ENCODE assay signal across 23 cellular contexts in genomic region chr22:48394787-48395620, GRCh38.
DNase-seq lines count a peak whose midpoint lies in the region; ATAC-seq and TF ChIP-seq lines count a peak whose summit lies in the region.
"Had no signal": no experiment of that assay in that cellular context is flagged by ENCODE, and none has a peak within 500 bp of the region (broad histone marks: within the 10 kb centered on the region; RNA-seq: fewer than 3 reads in every experiment).

No MANE protein-coding gene starts in this region.

- WGBS in esophagus muscularis mucosa, result 68% methylated on average over 11 of the region's 22 CpGs
- WGBS in neuronal stem cell (ENCODE audit: extremely low coverage in 2 of 2, insufficient read length in 2 of 2, insufficient replicate concordance in 1 of 2), 2 donors, result no CpG with 5 or more reads among the region's 22 CpGs

- no peaks in the 10 kb centered on the region for H3K36me3 ChIP-seq in right atrium auricular region
- no peaks in the 10 kb centered on the region for H3K36me3 ChIP-seq in esophagus muscularis mucosa
- H3K36me3 ChIP-seq in neuronal stem cell (replicated peaks in 1 of 2; ENCODE audit: control insufficient read depth in 2 of 2, insufficient read depth in 2 of 2, low read length in 2 of 2), result no peaks in the 10 kb centered on the region
- H3K36me3 ChIP-seq: SJCRH30 had no signal

- no peak overlapping the region for H3K4me2 ChIP-seq in neuronal stem cell (ENCODE audit: insufficient read depth, low read length, poor library complexity, severe bottlenecking)
- H3K4me2 ChIP-seq: PC-9 had no signal

- no peak overlapping the region for H3K4me3 ChIP-seq in right atrium auricular region
- H3K4me3 ChIP-seq in esophagus muscularis mucosa, result no peak overlapping the region
- H3K4me3 ChIP-seq in neuronal stem cell (ENCODE audit: low read length in 2 of 2), result no peak overlapping the region
- H3K4me3 ChIP-seq: PC-9, SJCRH30 had no signal

- H3K9me3 ChIP-seq in right atrium auricular region (no peaks in the 10 kb centered on the region), esophagus muscularis mucosa (no peaks in the 10 kb centered on the region), neuronal stem cell (replicated peaks in 1 of 2; ENCODE audit: control insufficient read depth in 2 of 2, insufficient read depth in 1 of 2, low read depth in 1 of 2, low read length in 2 of 2) (no peaks in the 10 kb centered on the region)
- H3K9me3 ChIP-seq: Caco-2, SJCRH30 had no signal

- peak overlapping the region; percentile 2 for H3K9ac ChIP-seq in neuronal stem cell (ENCODE audit: low read depth, low read length, poor library complexity)

- no peak for TF ChIP-seq CTCF in right atrium auricular region (IDR thresholded peaks at IDR 0.05)
- TF ChIP-seq CTCF in esophagus muscularis mucosa (IDR thresholded peaks at IDR 0.05), result no peak

- no peak overlapping the region for H3K4ac ChIP-seq in neuronal stem cell (ENCODE audit: low read length)

- H2AK5ac ChIP-seq in neuronal stem cell (ENCODE audit: low read depth, low read length), result no peak overlapping the region

- H3K18ac ChIP-seq in neuronal stem cell (ENCODE audit: low read length), result peak overlapping the region; percentile 35

- no peak overlapping the region for H2BK15ac ChIP-seq in neuronal stem cell (ENCODE audit: low read length)

- H2BK12ac ChIP-seq in neuronal stem cell (ENCODE audit: low read length), result no peak overlapping the region

- H3K27ac Mint-ChIP-seq in activated naive CD4-positive, alpha-beta T cell treated with anti-CD3 and anti-CD28 coated beads, Interleukin-2, amount 50 U/mL, for 72 hours, result no peak overlapping the region
- H3K27ac Mint-ChIP-seq: CD4-positive, alpha-beta memory T cell had no signal

- H3K27ac ChIP-seq in right atrium auricular region (no peak overlapping the region), esophagus muscularis mucosa (replicated peaks in 1 of 4) (no peak overlapping the region), neuronal stem cell (replicated peaks; ENCODE audit: low read length) (no peak overlapping the region)
- H3K27ac ChIP-seq: PC-9, SJCRH30 had no signal

- peak; percentile 30 for DNase-seq in right atrium auricular region (ENCODE audit: low spot score)
- DNase-seq in left cardiac atrium, result no peak
- peak; percentile 82 for DNase-seq in esophagus muscularis mucosa (ENCODE audit: extremely low spot score)
- DNase-seq in neuronal stem cell (ENCODE audit: low spot score), result no peak
- no peak for DNase-seq in NOMO-1 treated with DMSO at 0.1 percent for 48 hours (lab: John Stamatoyannopoulos, UW; ENCODE audit: unreplicated experiment)
- no peak for DNase-seq in left colon
- no peak for DNase-seq in activated naive CD4-positive, alpha-beta T cell treated with anti-CD3 and anti-CD28 coated beads, Interleukin-2, amount 50 U/mL, for 72 hours (ENCODE audit: low spot score in 2 of 2)
- DNase-seq: C1 segment of cervical spinal cord; Caco-2; CD4-positive, alpha-beta memory T cell; DMS79 treated with DMSO at 0.1 percent for 48 hours; GF-D8; KBM-7; MV-4-11; NCI-H1105; NCI-H1436 treated with DMSO at 0.1 percent for 48 hours; NCI-H187 treated with DMSO at 0.1 percent for 48 hours; NCI-H2107; NCI-H774; PC-9; SJCRH30 had no signal

- H4K8ac ChIP-seq in neuronal stem cell (ENCODE audit: low read depth, low read length), result no peak overlapping the region

- no peak overlapping the region for H3K14ac ChIP-seq in neuronal stem cell (ENCODE audit: low read length)

- H4K91ac ChIP-seq in neuronal stem cell (ENCODE audit: low read depth, low read length, poor library complexity), result no peak overlapping the region

- H3K4me1 ChIP-seq in right atrium auricular region (no peaks in the 10 kb centered on the region), esophagus muscularis mucosa (no peaks in the 10 kb centered on the region), neuronal stem cell (ENCODE audit: control insufficient read depth in 2 of 2, insufficient read depth in 1 of 2, low read depth in 1 of 2, low read length in 2 of 2) (peaks cover 0 to 2% of the 10 kb centered on the region in 2 donors)
- H3K4me1 ChIP-seq: Caco-2, SJCRH30 had no signal

- peak overlapping the region; percentile 67 for H3K23ac ChIP-seq in neuronal stem cell (ENCODE audit: low read depth, low read length, poor library complexity)

- H3K36me3 Mint-ChIP-seq in activated naive CD4-positive, alpha-beta T cell treated with anti-CD3 and anti-CD28 coated beads, Interleukin-2, amount 50 U/mL, for 72 hours, result no peaks in the 10 kb centered on the region
- H3K36me3 Mint-ChIP-seq: CD4-positive, alpha-beta memory T cell had no signal

- H2BK5ac ChIP-seq in neuronal stem cell (ENCODE audit: low read length), result no peak overlapping the region

- ATAC-seq in left cardiac atrium, result no peak
- no peak for ATAC-seq in left colon
- ATAC-seq in activated naive CD4-positive, alpha-beta T cell treated with anti-CD3 and anti-CD28 coated beads, Interleukin-2, amount 50 U/mL, for 72 hours, result no peak
- ATAC-seq: Right ventricle myocardium inferior, SK-N-SH treated with all-trans-retinoic acid at 6 μM for 48 hours had no signal

- no peaks in the 10 kb centered on the region for H3K79me1 ChIP-seq in neuronal stem cell (ENCODE audit: low read depth, low read length)

- H3K9me3 Mint-ChIP-seq in activated naive CD4-positive, alpha-beta T cell treated with anti-CD3 and anti-CD28 coated beads, Interleukin-2, amount 50 U/mL, for 72 hours, result no peaks in the 10 kb centered on the region

- TF ChIP-seq POLR2A in esophagus muscularis mucosa (IDR thresholded peaks at IDR 0.05; ENCODE audit: low read depth), result no peak

- H3K27me3 ChIP-seq in right atrium auricular region (no peaks in the 10 kb centered on the region), esophagus muscularis mucosa (peaks cover 0 to 72% (median 0%) of the 10 kb centered on the region in 4 donors), neuronal stem cell (ENCODE audit: control insufficient read depth in 3 of 3, insufficient read depth in 3 of 3, low read depth in 1 of 3, low read length in 3 of 3) (no peaks in the 10 kb centered on the region)

- H2AFZ ChIP-seq in neuronal stem cell (ENCODE audit: low read length), result no peak overlapping the region
- H2AFZ ChIP-seq: PC-9 had no signal

- intact Hi-C loops in left cardiac atrium (cut with DNase I) (no loop called here), esophagus muscularis mucosa (cut with DNase I) (no loop called here), left colon (cut with DNase I, micrococcal nuclease) (no loop called here)

- no peak overlapping the region for H2BK120ac ChIP-seq in neuronal stem cell (ENCODE audit: low read depth, low read length)

- no peak for TF ChIP-seq EP300 in esophagus muscularis mucosa (IDR thresholded peaks at IDR 0.05)

Comparison
In these comparisons a context has a peak if more than half of its experiments do, and no peak if none do; other contexts are left out.
1. DNase-seq: peak in right atrium auricular region (single experiment) and esophagus muscularis mucosa (single experiment); none in left cardiac atrium (single experiment), neuronal stem cell (single experiment), NOMO-1 treated with DMSO at 0.1 percent for 48 hours (single experiment), left colon (0 of 2) and activated naive CD4-positive, alpha-beta T cell treated with anti-CD3 and anti-CD28 coated beads, Interleukin-2, amount 50 U/mL, for 72 hours (0 of 2).